In genomic region chr6:105926318-105926717, GRCh38 we compare ENCODE assay signal across 19 cellular contexts.
"Had no signal": no experiment of that assay in that cellular context is flagged by ENCODE, and none has a peak within 500 bp of the region (broad histone marks: within the 10 kb centered on the region; RNA-seq: fewer than 3 reads in every experiment).

No MANE protein-coding gene starts in this region.

- H3K27ac ChIP-seq: foreskin keratinocyte, left ventricle myocardium inferior, lower lobe of right lung, neural progenitor cell, ovary had no signal

- H3K4me1 ChIP-seq: foreskin keratinocyte, left ventricle myocardium inferior, lower lobe of right lung, neural progenitor cell had no signal

- H3K9me3 Mint-ChIP-seq: endodermal cell; memory B cell; natural killer cell treated with Interleukin-12 subunit alpha and Interleukin-12 subunit beta and Interleukin-15 and Interleukin-18, amount 100 ng/mL, for 72 hours; neural progenitor cell; stimulated activated naive B cell treated with anti-CD40 and anti-IgM and Interleukin-4, amounts not matched to agents 10 μg/mL and 1 μg/mL and 100 μg/mL, for 72 hours had no signal

- H3K9me3 ChIP-seq: left ventricle myocardium inferior, lower lobe of right lung, ovary had no signal

- H3K36me3 Mint-ChIP-seq: memory B cell; neural progenitor cell; stimulated activated naive B cell treated with anti-CD40 and anti-IgM and Interleukin-4, amounts not matched to agents 10 μg/mL and 1 μg/mL and 100 μg/mL, for 72 hours had no signal

- H2AFZ ChIP-seq: neural progenitor cell had no signal

- H3K27ac Mint-ChIP-seq: endodermal cell; memory B cell; natural killer cell treated with Interleukin-12 subunit alpha and Interleukin-12 subunit beta and Interleukin-15 and Interleukin-18, amount 100 ng/mL, for 72 hours; neural progenitor cell; stimulated activated naive B cell treated with anti-CD40 and anti-IgM and Interleukin-4, amounts not matched to agents 10 μg/mL and 1 μg/mL and 100 μg/mL, for 72 hours had no signal

- H3K36me3 ChIP-seq: left ventricle myocardium inferior, lower lobe of right lung, neural progenitor cell, ovary had no signal

- ATAC-seq: foreskin keratinocyte; left cardiac atrium; lower lobe of right lung; natural killer cell treated with Interleukin-12 subunit alpha and Interleukin-12 subunit beta and Interleukin-15 and Interleukin-18, amount 100 ng/mL, for 72 hours; right cardiac atrium; stimulated activated naive B cell treated with anti-CD40 and anti-IgM and Interleukin-4, amounts not matched to agents 10 μg/mL and 1 μg/mL and 100 μg/mL, for 72 hours had no signal

- H3K4me2 ChIP-seq: neural progenitor cell, smooth muscle cell had no signal

- H3K4me3 Mint-ChIP-seq: endodermal cell; memory B cell; natural killer cell treated with Interleukin-12 subunit alpha and Interleukin-12 subunit beta and Interleukin-15 and Interleukin-18, amount 100 ng/mL, for 72 hours; neural progenitor cell; stimulated activated naive B cell treated with anti-CD40 and anti-IgM and Interleukin-4, amounts not matched to agents 10 μg/mL and 1 μg/mL and 100 μg/mL, for 72 hours had no signal

- DNase-seq: dermis blood vessel endothelial cell; endodermal cell; erythroblast; foreskin keratinocyte; kidney; left cardiac atrium; left ventricle myocardium inferior; lower lobe of right lung; midbrain; nucleus accumbens; ovary; right cardiac atrium; stimulated activated CD4-positive, alpha-beta T cell treated with anti-CD3 and anti-CD28 coated beads, Interleukin-4, amount 100 ng/mL, for 24 hours; stimulated activated naive B cell treated with anti-CD40 and anti-IgM and Interleukin-4, amounts not matched to agents 10 μg/mL and 1 μg/mL and 100 μg/mL, for 72 hours; trophoblast cell had no signal

- H3K4me3 ChIP-seq: left ventricle myocardium inferior, lower lobe of right lung, neural progenitor cell, ovary, smooth muscle cell had no signal

- H3K4me1 Mint-ChIP-seq: memory B cell; neural progenitor cell; stimulated activated naive B cell treated with anti-CD40 and anti-IgM and Interleukin-4, amounts not matched to agents 10 μg/mL and 1 μg/mL and 100 μg/mL, for 72 hours had no signal
